Comparison of ENCODE assay signal across 24 cellular contexts in the genomic region with DNA sequence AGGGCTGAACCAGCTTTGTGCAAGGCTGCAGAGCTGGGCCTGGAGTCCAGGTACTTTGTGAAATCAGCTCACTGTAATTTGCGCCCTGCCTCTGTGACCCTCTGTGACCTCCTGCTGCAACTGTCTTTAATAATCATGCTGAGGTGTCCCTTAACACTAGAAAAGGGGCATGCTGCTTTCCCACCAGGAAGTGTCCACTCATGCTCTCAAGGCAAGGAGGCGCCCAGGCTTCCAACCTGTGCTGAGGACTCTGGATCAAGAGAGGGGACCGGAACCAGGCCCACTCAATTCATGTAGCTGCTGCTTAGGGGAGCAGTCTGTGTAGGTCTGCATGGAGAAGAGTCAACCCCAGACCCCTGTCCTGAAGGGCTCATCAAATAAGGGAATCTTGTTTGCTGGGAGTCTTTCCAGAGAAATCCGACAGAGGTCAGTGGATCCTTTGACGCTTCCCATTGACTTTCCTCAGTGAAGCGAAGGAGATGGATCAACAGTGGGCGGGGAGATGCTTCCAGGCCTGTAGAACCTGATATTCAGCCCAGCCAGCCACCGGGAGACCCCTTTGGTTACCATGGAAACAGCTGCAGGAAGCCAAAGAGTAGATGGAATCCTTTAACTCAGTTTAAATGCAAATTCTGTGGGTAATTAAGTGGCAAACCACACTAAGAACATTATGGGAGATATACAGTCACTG.
A peak's percentile ranks its signal among the peaks of the same experiment; 100 is the strongest.
DNase-seq lines count a peak whose midpoint lies in the region; ATAC-seq and TF ChIP-seq lines count a peak whose summit lies in the region.
"Had no signal": no experiment of that assay in that cellular context is flagged by ENCODE, and none has a peak within 500 bp of the region (broad histone marks: within the 10 kb centered on the region; RNA-seq: fewer than 3 reads in every experiment).

No MANE protein-coding gene starts in this region.

- no peak overlapping the region for H3K4ac ChIP-seq in mesenchymal stem cell (ENCODE audit: low read depth in 1 of 2, low read length in 2 of 2)

- TF ChIP-seq CTCF in Loucy (conservative IDR thresholded peaks at IDR 0.05; ENCODE audit: low read length), result no peak

- no peaks in the 10 kb centered on the region for H3K9me2 ChIP-seq in Loucy (replicated peaks; ENCODE audit: low read depth, low read length)

- no peak overlapping the region for H2AK5ac ChIP-seq in mesenchymal stem cell (ENCODE audit: low read length, severe bottlenecking)

- H4K20me1 ChIP-seq in Loucy (ENCODE audit: insufficient read depth, low read length, poor library complexity, severe bottlenecking), result no peaks in the 10 kb centered on the region
- H4K20me1 ChIP-seq: BLaER1 treated with 17β-estradiol and CSF1 and Interleukin-3, amounts not matched to agents 10 nM and 100 nM had no signal

- no peaks in the 10 kb centered on the region for H3K9me3 ChIP-seq in Loucy (ENCODE audit: insufficient read depth, low read depth, low read length)
- no peaks in the 10 kb centered on the region for H3K9me3 ChIP-seq in mesenchymal stem cell (ENCODE audit: control insufficient read depth, low read length)
- H3K9me3 ChIP-seq: BLaER1 treated with 17β-estradiol and CSF1 and Interleukin-3, amounts not matched to agents 10 nM and 100 nM; ovary; right atrium auricular region had no signal

- H2AFZ ChIP-seq in Loucy (ENCODE audit: low read length), result peak overlapping the region; percentile 59; the same call in 1 of the 2 replicates
- H2AFZ ChIP-seq in mesenchymal stem cell (ENCODE audit: low read depth, low read length), result no peak overlapping the region

- H2BK12ac ChIP-seq in mesenchymal stem cell (ENCODE audit: low read length in 2 of 2), result no peak overlapping the region

- no peak overlapping the region for H2BK5ac ChIP-seq in mesenchymal stem cell (ENCODE audit: low read depth, low read length, poor library complexity, severe bottlenecking)

- 53% methylated on average over 8 of the region's 8 CpGs for WGBS in mesenchymal stem cell

- H3K27me3 ChIP-seq in Loucy (ENCODE audit: insufficient read depth, low read length, poor library complexity, severe bottlenecking) (no peaks in the 10 kb centered on the region), mesenchymal stem cell (ENCODE audit: control insufficient read depth in 1 of 2, insufficient read depth in 1 of 2, low read length in 2 of 2) (no peaks in the 10 kb centered on the region)
- H3K27me3 ChIP-seq: BLaER1 treated with 17β-estradiol and CSF1 and Interleukin-3, amounts not matched to agents 10 nM and 100 nM; ovary; right atrium auricular region had no signal

- H3K79me1 ChIP-seq in mesenchymal stem cell (replicated peaks; ENCODE audit: low read length, poor library complexity, severe bottlenecking), result no peaks in the 10 kb centered on the region

- no peaks in the 10 kb centered on the region for H3K79me2 ChIP-seq in Loucy (ENCODE audit: insufficient read depth, low read length)

- no peak overlapping the region for H2BK15ac ChIP-seq in mesenchymal stem cell (ENCODE audit: low read depth, poor library complexity, severe bottlenecking)

- H4K8ac ChIP-seq in mesenchymal stem cell (ENCODE audit: low read length), result no peak overlapping the region

- H3F3A ChIP-seq in Loucy (ENCODE audit: low read depth), result no peaks in the 10 kb centered on the region

- H3K9ac ChIP-seq in Loucy (ENCODE audit: low read depth, low read length, poor library complexity, severe bottlenecking) (peak overlapping the region; percentile 5), mesenchymal stem cell (ENCODE audit: low read length) (no peak overlapping the region)
- H3K9ac ChIP-seq: BLaER1 treated with 17β-estradiol and CSF1 and Interleukin-3, amounts not matched to agents 10 nM and 100 nM had no signal

- H3K18ac ChIP-seq in mesenchymal stem cell (ENCODE audit: low read depth in 1 of 2, low read length in 2 of 2), result no peak overlapping the region

- H3K4me2 ChIP-seq in Loucy (ENCODE audit: low read depth, low read length, poor library complexity, severe bottlenecking), result peak overlapping the region; percentile 51
- no peak overlapping the region for H3K4me2 ChIP-seq in mesenchymal stem cell (ENCODE audit: low read length, poor library complexity, severe bottlenecking)

- no peak for ATAC-seq in GM18511 (IDR thresholded peaks at IDR 0.05; ENCODE audit: unreplicated experiment)
- ATAC-seq: left cardiac atrium, Panc1, T-cell had no signal

- H3K4me3 ChIP-seq in Loucy (ENCODE audit: low read length, poor library complexity, severe bottlenecking) (no peak overlapping the region), mesenchymal stem cell (ENCODE audit: insufficient read depth in 1 of 2, low read depth in 1 of 2, low read length in 2 of 2) (no peak overlapping the region)
- H3K4me3 ChIP-seq: BLaER1 treated with 17β-estradiol and CSF1 and Interleukin-3, amounts not matched to agents 10 nM and 100 nM; ovary; right atrium auricular region had no signal

- no peak overlapping the region for H3K23ac ChIP-seq in mesenchymal stem cell (ENCODE audit: low read length in 2 of 2)

- no peak overlapping the region for H3K27ac ChIP-seq in mesenchymal stem cell (ENCODE audit: low read length, poor library complexity, severe bottlenecking)
- H3K27ac ChIP-seq: BLaER1 treated with 17β-estradiol and CSF1 and Interleukin-3, amounts not matched to agents 10 nM and 100 nM; ovary; right atrium auricular region had no signal

- H3K4me1 ChIP-seq in Loucy (ENCODE audit: insufficient read depth, low read length, poor library complexity, severe bottlenecking) (peaks cover 30% of the 10 kb centered on the region), mesenchymal stem cell (ENCODE audit: control insufficient read depth, insufficient read depth, low read depth, low read length) (no peaks in the 10 kb centered on the region)
- H3K4me1 ChIP-seq: right atrium auricular region had no signal

- no peak overlapping the region for H2BK120ac ChIP-seq in mesenchymal stem cell (ENCODE audit: low read depth, low read length)

- no peak overlapping the region for H3K14ac ChIP-seq in mesenchymal stem cell (ENCODE audit: low read length in 2 of 2)

- no peak overlapping the region for H4K91ac ChIP-seq in mesenchymal stem cell (ENCODE audit: low read length)

- DNase-seq in ELF-1 (ENCODE audit: low read depth, low spot score) (peak; percentile 88), ecto neural progenitor cell (ENCODE audit: low spot score) (peak; percentile 67), mesenchymal stem cell (peak; percentile 2), activated gamma-delta T cell treated with Interleukin-2 at 50 U/mL for 16 hours (no peak), dermis blood vessel endothelial cell (no peak)
- DNase-seq in activated naive CD4-positive, alpha-beta T cell (lab: John Stamatoyannopoulos, UW), result no peak
- DNase-seq: activated CD4-positive, CD25-positive, alpha-beta regulatory T cell treated with anti-CD3 and anti-CD28 coated beads, Interleukin-2, amount 50 U/mL, for 72 hours; activated CD8-positive, alpha-beta memory T cell treated with anti-CD3 and anti-CD28 coated beads for 24 hours; activated gamma-delta T cell; activated T-cell treated with anti-CD3 and anti-CD28 coated beads, Interleukin-2, amount 50 U/mL, for 1 hour; COR-L47; HCEC 1CT; left cardiac atrium; NCI-H1694 treated with DMSO at 0.1 percent for 48 hours; ovary; SIG-M5; stimulated activated CD4-positive, alpha-beta T cell treated with anti-CD3 and anti-CD28 coated beads, Interleukin-4, amount 100 ng/mL, for 1 hour; stimulated activated naive CD4-positive, alpha-beta T cell; T-cell had no signal

- H3K36me3 ChIP-seq in Loucy (ENCODE audit: insufficient read depth, low read length), result no peaks in the 10 kb centered on the region
- H3K36me3 ChIP-seq in mesenchymal stem cell (ENCODE audit: control insufficient read depth in 1 of 2, insufficient read depth in 2 of 2, low read depth in 1 of 2, low read length in 2 of 2), result no peaks in the 10 kb centered on the region
- H3K36me3 ChIP-seq: BLaER1 treated with 17β-estradiol and CSF1 and Interleukin-3, amounts not matched to agents 10 nM and 100 nM; ovary; right atrium auricular region had no signal

Comparison
In these comparisons a context has a peak if more than half of its experiments do, and no peak if none do; other contexts are left out.
1. DNase-seq: peak in ELF-1 (single experiment), ecto neural progenitor cell (single experiment) and mesenchymal stem cell (single experiment); none in activated gamma-delta T cell treated with Interleukin-2 at 50 U/mL for 16 hours (single experiment), activated naive CD4-positive, alpha-beta T cell (0 of 4) and dermis blood vessel endothelial cell (single experiment).